ENCODE assay signal across 14 cellular contexts in genomic region chr3:47333907-47334306, GRCh38. TPM values are rescaled to one million over a fixed set of nuclear protein-coding genes. Genes with fewer than 3 reads are reported as not detected.
DNase-seq lines count a peak whose midpoint lies in the region; ATAC-seq and TF ChIP-seq lines count a peak whose summit lies in the region.
"Had no signal": no experiment of that assay in that cellular context is flagged by ENCODE, and none has a peak within 500 bp of the region (broad histone marks: within the 10 kb centered on the region; RNA-seq: fewer than 3 reads in every experiment).

No MANE protein-coding gene starts in this region.

- no peaks in the 10 kb centered on the region for H3K4me1 ChIP-seq in mesenchymal stem cell (ENCODE audit: control insufficient read depth, insufficient read depth, low read depth, low read length)
- H3K4me1 ChIP-seq: BLaER1 had no signal

- POLR2A ChIA-PET in activated CD8-positive, alpha-beta T cell treated with anti-CD3 and anti-CD28 coated beads, Interleukin-2, amount 10 ng/mL, durations not matched to agents 7 days and 5 days (lab: Charles Lee) = no interaction called here
- POLR2A ChIA-PET in activated CD8-positive, alpha-beta T cell treated with anti-CD3 and anti-CD28 coated beads for 36 hours (lab: Charles Lee) = no interaction called here

- no peak overlapping the region for H3K4me3 ChIP-seq in mesenchymal stem cell (ENCODE audit: insufficient read depth in 1 of 2, low read depth in 1 of 2, low read length in 2 of 2)
- H3K4me3 ChIP-seq: BLaER1, GM23248 had no signal

- H2BK15ac ChIP-seq in mesenchymal stem cell (ENCODE audit: low read depth, poor library complexity, severe bottlenecking) = no peak overlapping the region

- H3K36me3 ChIP-seq in mesenchymal stem cell (ENCODE audit: control insufficient read depth in 1 of 2, insufficient read depth in 2 of 2, low read depth in 1 of 2, low read length in 2 of 2) = peaks cover 61 to 80% of the 10 kb centered on the region in 2 experiments

- no peak overlapping the region for H3K27ac ChIP-seq in mesenchymal stem cell (ENCODE audit: low read length, poor library complexity, severe bottlenecking)
- H3K27ac ChIP-seq: 22Rv1, BLaER1, GM23248 had no signal

- H3K27ac Mint-ChIP-seq in activated CD8-positive, alpha-beta T cell treated with anti-CD3 and anti-CD28 coated beads, Interleukin-2, amount 10 ng/mL, durations not matched to agents 7 days and 5 days = peak overlapping the region; percentile 45
- H3K27ac Mint-ChIP-seq in activated CD8-positive, alpha-beta T cell treated with anti-CD3 and anti-CD28 coated beads for 36 hours = no peak overlapping the region
- H3K27ac Mint-ChIP-seq in central memory CD8-positive, alpha-beta T cell (ENCODE audit: low read depth) = peak overlapping the region; percentile 26
- H3K27ac Mint-ChIP-seq in type B pancreatic cell = peak overlapping the region; percentile 51
- no peak overlapping the region for H3K27ac Mint-ChIP-seq in activated CD8-positive, alpha-beta memory T cell treated with anti-CD3 and anti-CD28 coated beads, Interleukin-2, amount 10 ng/mL, durations not matched to agents 7 days and 5 days

- no peaks in the 10 kb centered on the region for H3K4me1 Mint-ChIP-seq in activated CD8-positive, alpha-beta T cell treated with anti-CD3 and anti-CD28 coated beads, Interleukin-2, amount 10 ng/mL, durations not matched to agents 7 days and 5 days (ENCODE audit: low read depth)
- H3K4me1 Mint-ChIP-seq in activated CD8-positive, alpha-beta T cell treated with anti-CD3 and anti-CD28 coated beads for 36 hours (ENCODE audit: low read depth) = no peaks in the 10 kb centered on the region
- H3K4me1 Mint-ChIP-seq in central memory CD8-positive, alpha-beta T cell = no peaks in the 10 kb centered on the region
- H3K4me1 Mint-ChIP-seq in type B pancreatic cell (ENCODE audit: unreplicated experiment) = no peaks in the 10 kb centered on the region
- H3K4me1 Mint-ChIP-seq in activated CD8-positive, alpha-beta memory T cell treated with anti-CD3 and anti-CD28 coated beads, Interleukin-2, amount 10 ng/mL, durations not matched to agents 7 days and 5 days = no peaks in the 10 kb centered on the region

- CTCF ChIA-PET in activated CD8-positive, alpha-beta T cell treated with anti-CD3 and anti-CD28 coated beads, Interleukin-2, amount 10 ng/mL, durations not matched to agents 7 days and 5 days (lab: Charles Lee) = interaction anchor here (1.3 to 2.6 kb wide), 2 partner anchors 11 to 29 kb away, joined by 3 to 8 read pairs; no protein-coding TSS in a partner anchor
- CTCF ChIA-PET in activated CD8-positive, alpha-beta T cell treated with anti-CD3 and anti-CD28 coated beads for 36 hours (lab: Charles Lee) = interaction anchor here (0.7 to 1.4 kb wide), 2 partner anchors 10 to 90 kb away, joined by 3 to 6 read pairs; no protein-coding TSS in a partner anchor
- CTCF ChIA-PET in activated CD8-positive, alpha-beta memory T cell treated with anti-CD3 and anti-CD28 coated beads, Interleukin-2, amount 10 ng/mL, durations not matched to agents 7 days and 5 days (lab: Charles Lee) = interaction anchor here (1.2 to 1.4 kb wide), 2 partner anchors 10 to 165 kb away, joined by 3 read pairs; no protein-coding TSS in a partner anchor

- H2AFZ ChIP-seq in mesenchymal stem cell (ENCODE audit: low read depth, low read length) = no peak overlapping the region
- H2AFZ ChIP-seq: GM23248 had no signal

- H3K4me3 Mint-ChIP-seq in activated CD8-positive, alpha-beta T cell treated with anti-CD3 and anti-CD28 coated beads, Interleukin-2, amount 10 ng/mL, durations not matched to agents 7 days and 5 days = no peak overlapping the region
- H3K4me3 Mint-ChIP-seq in activated CD8-positive, alpha-beta T cell treated with anti-CD3 and anti-CD28 coated beads for 36 hours = no peak overlapping the region
- no peak overlapping the region for H3K4me3 Mint-ChIP-seq in central memory CD8-positive, alpha-beta T cell
- no peak overlapping the region for H3K4me3 Mint-ChIP-seq in type B pancreatic cell
- H3K4me3 Mint-ChIP-seq in activated CD8-positive, alpha-beta memory T cell treated with anti-CD3 and anti-CD28 coated beads, Interleukin-2, amount 10 ng/mL, durations not matched to agents 7 days and 5 days = no peak overlapping the region

- H3K4me2 ChIP-seq in mesenchymal stem cell (ENCODE audit: low read length, poor library complexity, severe bottlenecking) = no peak overlapping the region
- H3K4me2 ChIP-seq: BLaER1 had no signal

- no peak for TF ChIP-seq CTCF in activated CD8-positive, alpha-beta T cell treated with anti-CD3 and anti-CD28 coated beads for 36 hours (IDR thresholded peaks at IDR 0.05)
- TF ChIP-seq CTCF in type B pancreatic cell (conservative IDR thresholded peaks at IDR 0.05) = no peak

- H3K18ac ChIP-seq in mesenchymal stem cell (ENCODE audit: low read depth in 1 of 2, low read length in 2 of 2) = no peak overlapping the region

- no peak for ATAC-seq in activated CD8-positive, alpha-beta T cell treated with anti-CD3 and anti-CD28 coated beads, Interleukin-2, amount 10 ng/mL, durations not matched to agents 7 days and 5 days
- no peak for ATAC-seq in activated CD8-positive, alpha-beta T cell treated with anti-CD3 and anti-CD28 coated beads for 36 hours
- no peak for ATAC-seq in central memory CD8-positive, alpha-beta T cell (replicated peaks; ENCODE audit: extremely low read depth, poor library complexity, severe bottlenecking)
- no peak for ATAC-seq in activated CD8-positive, alpha-beta memory T cell treated with anti-CD3 and anti-CD28 coated beads, Interleukin-2, amount 10 ng/mL, durations not matched to agents 7 days and 5 days
- no peak for ATAC-seq in HG03097 (IDR thresholded peaks at IDR 0.05; ENCODE audit: low FRiP score, unreplicated experiment)
- ATAC-seq: HCT116, HepG2 had no signal

- WGBS in mesenchymal stem cell = 92% methylated on average over 3 of the region's 3 CpGs

- peak overlapping the region; percentile 15 for H4K91ac ChIP-seq in mesenchymal stem cell (ENCODE audit: low read length)

- H3K36me3 Mint-ChIP-seq in activated CD8-positive, alpha-beta T cell treated with anti-CD3 and anti-CD28 coated beads, Interleukin-2, amount 10 ng/mL, durations not matched to agents 7 days and 5 days (ENCODE audit: low read depth) = peaks cover 49% of the 10 kb centered on the region
- peaks cover 53% of the 10 kb centered on the region for H3K36me3 Mint-ChIP-seq in activated CD8-positive, alpha-beta T cell treated with anti-CD3 and anti-CD28 coated beads for 36 hours (ENCODE audit: low read depth)
- peaks cover 55% of the 10 kb centered on the region for H3K36me3 Mint-ChIP-seq in central memory CD8-positive, alpha-beta T cell (ENCODE audit: insufficient read depth)
- peaks cover 22% of the 10 kb centered on the region for H3K36me3 Mint-ChIP-seq in type B pancreatic cell
- peaks cover 25% of the 10 kb centered on the region for H3K36me3 Mint-ChIP-seq in activated CD8-positive, alpha-beta memory T cell treated with anti-CD3 and anti-CD28 coated beads, Interleukin-2, amount 10 ng/mL, durations not matched to agents 7 days and 5 days

- no peak overlapping the region for H3K9ac ChIP-seq in mesenchymal stem cell (ENCODE audit: low read length)
- H3K9ac ChIP-seq: BLaER1, GM23248 had no signal

- no peak overlapping the region for H2BK120ac ChIP-seq in mesenchymal stem cell (ENCODE audit: low read depth, low read length)

- peaks cover 14% of the 10 kb centered on the region for H3K79me1 ChIP-seq in mesenchymal stem cell (replicated peaks; ENCODE audit: low read length, poor library complexity, severe bottlenecking)

- no peak overlapping the region for H2AK5ac ChIP-seq in mesenchymal stem cell (ENCODE audit: low read length, severe bottlenecking)

- H3K27me3 ChIP-seq in mesenchymal stem cell (ENCODE audit: control insufficient read depth in 1 of 2, insufficient read depth in 1 of 2, low read length in 2 of 2) = no peaks in the 10 kb centered on the region
- H3K27me3 ChIP-seq: BLaER1 had no signal

- no peaks in the 10 kb centered on the region for H3K9me3 Mint-ChIP-seq in activated CD8-positive, alpha-beta T cell treated with anti-CD3 and anti-CD28 coated beads, Interleukin-2, amount 10 ng/mL, durations not matched to agents 7 days and 5 days (ENCODE audit: insufficient read depth)
- no peaks in the 10 kb centered on the region for H3K9me3 Mint-ChIP-seq in activated CD8-positive, alpha-beta T cell treated with anti-CD3 and anti-CD28 coated beads for 36 hours
- H3K9me3 Mint-ChIP-seq in central memory CD8-positive, alpha-beta T cell = no peaks in the 10 kb centered on the region
- H3K9me3 Mint-ChIP-seq in type B pancreatic cell = no peaks in the 10 kb centered on the region
- no peaks in the 10 kb centered on the region for H3K9me3 Mint-ChIP-seq in activated CD8-positive, alpha-beta memory T cell treated with anti-CD3 and anti-CD28 coated beads, Interleukin-2, amount 10 ng/mL, durations not matched to agents 7 days and 5 days (ENCODE audit: low read depth)

- H2BK5ac ChIP-seq in mesenchymal stem cell (ENCODE audit: low read depth, low read length, poor library complexity, severe bottlenecking) = no peak overlapping the region

- H4K8ac ChIP-seq in mesenchymal stem cell (ENCODE audit: low read length) = no peak overlapping the region

- intact Hi-C loops in activated CD8-positive, alpha-beta T cell treated with anti-CD3 and anti-CD28 coated beads for 36 hours (cut with micrococcal nuclease) = no loop called here

- DNase-seq in activated CD8-positive, alpha-beta T cell treated with anti-CD3 and anti-CD28 coated beads, Interleukin-2, amount 10 ng/mL, durations not matched to agents 7 days and 5 days = no peak
- DNase-seq in activated CD8-positive, alpha-beta T cell treated with anti-CD3 and anti-CD28 coated beads for 36 hours = no peak
- no peak for DNase-seq in central memory CD8-positive, alpha-beta T cell (ENCODE audit: low spot score in 2 of 2)
- no peak for DNase-seq in mesenchymal stem cell
- DNase-seq in type B pancreatic cell (ENCODE audit: extremely low spot score, unreplicated experiment) = no peak
- DNase-seq in SKM-1 treated with dmso at 0.1 percent for 144 hours (lab: John Stamatoyannopoulos, UW; ENCODE audit: unreplicated experiment) = no peak
- no peak for DNase-seq in activated CD8-positive, alpha-beta memory T cell treated with anti-CD3 and anti-CD28 coated beads, Interleukin-2, amount 10 ng/mL, durations not matched to agents 7 days and 5 days
- DNase-seq: AML-193, GM23248 had no signal

- no peak overlapping the region for H3K23ac ChIP-seq in mesenchymal stem cell (ENCODE audit: low read length in 2 of 2)

- no peak overlapping the region for H2BK12ac ChIP-seq in mesenchymal stem cell (ENCODE audit: low read length in 2 of 2)

- no peak overlapping the region for H3K14ac ChIP-seq in mesenchymal stem cell (ENCODE audit: low read length in 2 of 2)

- H3K4ac ChIP-seq in mesenchymal stem cell (ENCODE audit: low read depth in 1 of 2, low read length in 2 of 2) = no peak overlapping the region

- H3K9me3 ChIP-seq in mesenchymal stem cell (ENCODE audit: control insufficient read depth, low read length) = no peaks in the 10 kb centered on the region
- H3K9me3 ChIP-seq: BLaER1 had no signal

- no peaks in the 10 kb centered on the region for H3K27me3 Mint-ChIP-seq in activated CD8-positive, alpha-beta T cell treated with anti-CD3 and anti-CD28 coated beads, Interleukin-2, amount 10 ng/mL, durations not matched to agents 7 days and 5 days (ENCODE audit: low read depth)
- H3K27me3 Mint-ChIP-seq in activated CD8-positive, alpha-beta T cell treated with anti-CD3 and anti-CD28 coated beads for 36 hours = no peaks in the 10 kb centered on the region
- no peaks in the 10 kb centered on the region for H3K27me3 Mint-ChIP-seq in central memory CD8-positive, alpha-beta T cell
- H3K27me3 Mint-ChIP-seq in type B pancreatic cell = no peaks in the 10 kb centered on the region
- no peaks in the 10 kb centered on the region for H3K27me3 Mint-ChIP-seq in activated CD8-positive, alpha-beta memory T cell treated with anti-CD3 and anti-CD28 coated beads, Interleukin-2, amount 10 ng/mL, durations not matched to agents 7 days and 5 days

RNA-seq across cellular contexts. Expression of gene PTPN23, which starts 46.9 kb away (rescaled TPM):
- 10 to 100 TPM; 31.0 to 33.2 TPM for total RNA-seq in activated CD8-positive, alpha-beta T cell treated with anti-CD3 and anti-CD28 coated beads, Interleukin-2, amount 10 ng/mL, durations not matched to agents 7 days and 5 days
- total RNA-seq in activated CD8-positive, alpha-beta T cell treated with anti-CD3 and anti-CD28 coated beads for 36 hours = 10 to 100 TPM; 20.7 to 22.6 TPM
- 27.7 TPM for polyA plus RNA-seq in mesenchymal stem cell (2013, experiment 1 of 2)
- 26.0 TPM for polyA plus RNA-seq in mesenchymal stem cell (2013, experiment 2 of 2)
- total RNA-seq in type B pancreatic cell (ENCODE audit: low replicate concordance) = 52.5 and 54.1 TPM in 2 replicates
- 10 to 100 TPM; 27.0 to 32.9 TPM for total RNA-seq in activated CD8-positive, alpha-beta memory T cell treated with anti-CD3 and anti-CD28 coated beads, Interleukin-2, amount 10 ng/mL, durations not matched to agents 7 days and 5 days

RNA-seq across cellular contexts. Expression of gene KLHL18, which starts 51.2 kb away (rescaled TPM):
- total RNA-seq in activated CD8-positive, alpha-beta T cell treated with anti-CD3 and anti-CD28 coated beads, Interleukin-2, amount 10 ng/mL, durations not matched to agents 7 days and 5 days = 10 to 100 TPM; 29.8 to 32.5 TPM
- 10 to 100 TPM; 28.8 to 32.6 TPM for total RNA-seq in activated CD8-positive, alpha-beta T cell treated with anti-CD3 and anti-CD28 coated beads for 36 hours
- polyA plus RNA-seq in mesenchymal stem cell (2013, experiment 1 of 2) = 10.2 TPM
- 10.3 TPM for polyA plus RNA-seq in mesenchymal stem cell (2013, experiment 2 of 2)
- 27.3 and 29.1 TPM in 2 replicates for total RNA-seq in type B pancreatic cell (ENCODE audit: low replicate concordance)
- total RNA-seq in activated CD8-positive, alpha-beta memory T cell treated with anti-CD3 and anti-CD28 coated beads, Interleukin-2, amount 10 ng/mL, durations not matched to agents 7 days and 5 days = 10 to 100 TPM; 25.1 to 33.5 TPM

RNA-seq across cellular contexts. Expression of gene KIF9, which starts 51.3 kb away (rescaled TPM):
- 1 to 10 TPM; 8.2 to 8.3 TPM for total RNA-seq in activated CD8-positive, alpha-beta T cell treated with anti-CD3 and anti-CD28 coated beads, Interleukin-2, amount 10 ng/mL, durations not matched to agents 7 days and 5 days
- 1 to 10 TPM; 8.3 to 8.8 TPM for total RNA-seq in activated CD8-positive, alpha-beta T cell treated with anti-CD3 and anti-CD28 coated beads for 36 hours
- 6.5 TPM for polyA plus RNA-seq in mesenchymal stem cell (2013, experiment 1 of 2)
- 6.5 TPM for polyA plus RNA-seq in mesenchymal stem cell (2013, experiment 2 of 2)
- 13.7 and 14.8 TPM in 2 replicates for total RNA-seq in type B pancreatic cell (ENCODE audit: low replicate concordance)
- total RNA-seq in activated CD8-positive, alpha-beta memory T cell treated with anti-CD3 and anti-CD28 coated beads, Interleukin-2, amount 10 ng/mL, durations not matched to agents 7 days and 5 days = 1 to 10 TPM; 3.7 to 5.8 TPM

Comparison
In these comparisons a context has a peak if more than half of its experiments do, and no peak if none do; other contexts are left out.
1. H3K27ac Mint-ChIP-seq: peak in activated CD8-positive, alpha-beta T cell treated with anti-CD3 and anti-CD28 coated beads, Interleukin-2, amount 10 ng/mL, durations not matched to agents 7 days and 5 days (single experiment), central memory CD8-positive, alpha-beta T cell (single experiment) and type B pancreatic cell (single experiment); none in activated CD8-positive, alpha-beta T cell treated with anti-CD3 and anti-CD28 coated beads for 36 hours (single experiment) and activated CD8-positive, alpha-beta memory T cell treated with anti-CD3 and anti-CD28 coated beads, Interleukin-2, amount 10 ng/mL, durations not matched to agents 7 days and 5 days (single experiment).